ENCODE assay signal across 8 cellular contexts in genomic region chr7:138008588-138009349, GRCh38. TPM values are rescaled to one million over a fixed set of nuclear protein-coding genes. Genes with fewer than 3 reads are reported as not detected.
A peak's percentile ranks its signal among the peaks of the same experiment; 100 is the strongest.
DNase-seq lines count a peak whose midpoint lies in the region; ATAC-seq and TF ChIP-seq lines count a peak whose summit lies in the region.

No MANE protein-coding gene starts in this region.

- H4K20me1 ChIP-seq in osteoblast (ENCODE audit: insufficient read depth, low read length), result no peaks in the 10 kb centered on the region

- peak overlapping the region; percentile 33 for H3K27ac ChIP-seq in osteoblast (ENCODE audit: low read depth, low read length)

- peaks cover 10% of the 10 kb centered on the region for H3K4me1 ChIP-seq in osteoblast (ENCODE audit: insufficient read depth, low read length)

- no peaks in the 10 kb centered on the region for H3K79me2 ChIP-seq in osteoblast (ENCODE audit: insufficient read depth, low read length)

- no peaks in the 10 kb centered on the region for H3K4me1 Mint-ChIP-seq in activated CD8-positive, alpha-beta T cell treated with anti-CD3 and anti-CD28 coated beads for 36 hours (ENCODE audit: low read depth)

- POLR2A ChIA-PET in activated CD8-positive, alpha-beta T cell treated with anti-CD3 and anti-CD28 coated beads for 36 hours (lab: Charles Lee), result interaction anchor here (0.7 kb wide), 1 partner anchor 81 kb away, joined by 5 read pairs; no protein-coding TSS in a partner anchor

- H3K9me3 Mint-ChIP-seq in activated CD8-positive, alpha-beta T cell treated with anti-CD3 and anti-CD28 coated beads for 36 hours, result no peaks in the 10 kb centered on the region

- TF ChIP-seq CTCF in activated CD8-positive, alpha-beta T cell treated with anti-CD3 and anti-CD28 coated beads for 36 hours (IDR thresholded peaks at IDR 0.05), result peak; percentile 86
- peak; percentile 77 for TF ChIP-seq CTCF in foreskin fibroblast (IDR thresholded peaks at IDR 0.05; ENCODE audit: low read depth, low read length)
- TF ChIP-seq CTCF in osteoblast (IDR thresholded peaks at IDR 0.05; ENCODE audit: extremely low read depth, low read depth, low read length), result peak; percentile 89

- no peaks in the 10 kb centered on the region for H3K36me3 ChIP-seq in osteoblast (ENCODE audit: insufficient read depth, low read length)

- intact Hi-C loops in activated CD8-positive, alpha-beta T cell treated with anti-CD3 and anti-CD28 coated beads for 36 hours (cut with micrococcal nuclease), result loop anchor here (1.0 to 2.0 kb wide), 2 partner anchors 105 to 352 kb away; no protein-coding TSS in a partner anchor

- ATAC-seq in HG02798 (IDR thresholded peaks at IDR 0.05; ENCODE audit: poor library complexity, unreplicated experiment) (peak; percentile 70), HG02840 (IDR thresholded peaks at IDR 0.05; ENCODE audit: low FRiP score, unreplicated experiment) (no peak)
- peak; percentile 68 for ATAC-seq in activated CD8-positive, alpha-beta T cell treated with anti-CD3 and anti-CD28 coated beads for 36 hours

- peak; percentile 65 for DNase-seq in activated effector memory CD4-positive, alpha-beta T cell treated with anti-CD3 and anti-CD28 coated beads, Interleukin-2, amount 50 U/mL, for 16 hours
- no peak for DNase-seq in activated effector memory CD4-positive, alpha-beta T cell treated with Interleukin-2 at 50 U/mL for 16 hours
- DNase-seq in NCI-H345 treated with DMSO at 0.1 percent for 48 hours (lab: John Stamatoyannopoulos, UW; ENCODE audit: unreplicated experiment) (peak; percentile 70), foreskin fibroblast (peak; percentile 47 to 82), osteoblast (ENCODE audit: insufficient read length, low spot score, missing footprints) (peak; percentile 81)
- peak; percentile 29 for DNase-seq in activated CD8-positive, alpha-beta T cell treated with anti-CD3 and anti-CD28 coated beads for 36 hours

- peak overlapping the region; percentile 11 for H3K4me2 ChIP-seq in osteoblast (ENCODE audit: insufficient read depth, low read length)

- H3K4me3 Mint-ChIP-seq in activated CD8-positive, alpha-beta T cell treated with anti-CD3 and anti-CD28 coated beads for 36 hours, result no peak overlapping the region

- H3K4me3 ChIP-seq in foreskin fibroblast (ENCODE audit: low read depth in 1 of 2, low read length in 2 of 2) (no peak overlapping the region), osteoblast (ENCODE audit: insufficient read depth, low read length) (no peak overlapping the region)

- peaks cover 2% of the 10 kb centered on the region for H3K27me3 Mint-ChIP-seq in activated CD8-positive, alpha-beta T cell treated with anti-CD3 and anti-CD28 coated beads for 36 hours

- CTCF ChIA-PET in activated CD8-positive, alpha-beta T cell treated with anti-CD3 and anti-CD28 coated beads for 36 hours (lab: Charles Lee), result interaction anchor here (0.6 to 16.3 kb wide), 25 partner anchors 8 to 730 kb away, joined by 3 to 334 read pairs (median 5); no protein-coding TSS in a partner anchor

- H2AFZ ChIP-seq in osteoblast (ENCODE audit: low read length), result peak overlapping the region; percentile 73

- no peaks in the 10 kb centered on the region for H3K27me3 ChIP-seq in osteoblast (ENCODE audit: insufficient read depth, low read length)

- H3K36me3 Mint-ChIP-seq in activated CD8-positive, alpha-beta T cell treated with anti-CD3 and anti-CD28 coated beads for 36 hours (ENCODE audit: low read depth), result no peaks in the 10 kb centered on the region

- H3K9me3 ChIP-seq in osteoblast (ENCODE audit: low read depth, low read length), result no peaks in the 10 kb centered on the region

- no peak overlapping the region for H3K27ac Mint-ChIP-seq in activated CD8-positive, alpha-beta T cell treated with anti-CD3 and anti-CD28 coated beads for 36 hours

RNA-seq across cellular contexts. Expression of gene CREB3L2, which starts 6.9 kb away (rescaled TPM):
- total RNA-seq in activated CD8-positive, alpha-beta T cell treated with anti-CD3 and anti-CD28 coated beads for 36 hours, result 10 to 100 TPM; 21.0 to 24.4 TPM
- total RNA-seq in osteoblast, result 26.5 and 28.6 TPM in 2 replicates
